Comparison of ENCODE assay signal across 8 cellular contexts in the genomic region with DNA sequence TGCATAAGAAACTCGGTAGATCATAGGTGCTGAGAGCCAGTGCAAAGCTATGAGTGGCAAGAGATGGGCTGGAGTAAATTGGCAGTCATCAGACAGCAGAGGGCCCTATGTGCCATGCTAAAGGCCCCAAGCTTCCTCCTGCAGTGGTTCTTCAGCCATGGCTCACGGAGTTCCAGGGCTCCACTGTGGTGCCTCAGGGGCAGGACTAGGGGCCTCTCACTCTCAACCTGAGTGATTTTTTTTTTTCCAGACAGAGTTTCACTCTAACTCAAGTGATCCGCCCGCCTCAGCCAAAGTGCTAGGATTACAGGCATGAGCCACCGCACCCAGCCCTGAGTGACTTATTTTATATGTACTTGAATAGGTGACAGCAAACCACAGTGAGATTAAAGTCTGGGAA. TPM values are rescaled to one million over a fixed set of nuclear protein-coding genes. Genes with fewer than 3 reads are reported as not detected.
DNase-seq lines count a peak whose midpoint lies in the region; ATAC-seq, FAIRE-seq and TF ChIP-seq lines count a peak whose summit lies in the region.

No MANE protein-coding gene starts in this region.

- TF ChIP-seq CTCF in HFFc6 (IDR thresholded peaks at IDR 0.05) = no peak
- peak; percentile 9 for TF ChIP-seq CTCF in kidney epithelial cell (IDR thresholded peaks at IDR 0.05; ENCODE audit: insufficient read depth, low read length, poor library complexity, severe bottlenecking)
- no peak for TF ChIP-seq CTCF in sigmoid colon (IDR thresholded peaks at IDR 0.05)

- TF ChIP-seq POLR2A in sigmoid colon (IDR thresholded peaks at IDR 0.05) (no peak), H54 (IDR thresholded peaks at IDR 0.05; ENCODE audit: low read depth, low read length) (no peak)

- no peaks in the 10 kb centered on the region for H3K36me3 Mint-ChIP-seq in HFFc6 (ENCODE audit: low read depth)

- no peak for ATAC-seq in HG02678 (IDR thresholded peaks at IDR 0.05; ENCODE audit: unreplicated experiment)

- peaks cover 8% of the 10 kb centered on the region; the same call in 1 of the 2 replicates for H3K4me1 Mint-ChIP-seq in HFFc6 (ENCODE audit: low read depth)

- H3K27ac ChIP-seq in sigmoid colon = no peak overlapping the region

- no peaks in the 10 kb centered on the region for H3K4me1 ChIP-seq in sigmoid colon

- no peak for FAIRE-seq in H54 (lab: Jason Lieb, UNC)

- no peaks in the 10 kb centered on the region for H3K36me3 ChIP-seq in kidney epithelial cell (ENCODE audit: control insufficient read depth, insufficient read depth, low read length)
- no peaks in the 10 kb centered on the region for H3K36me3 ChIP-seq in sigmoid colon

- no peaks in the 10 kb centered on the region for H3K9me3 ChIP-seq in sigmoid colon

- 70 to 82% methylated on average over 5 of the region's 5 CpGs for WGBS in sigmoid colon, 2 donors

- peak overlapping the region; percentile 15; the same call in 1 of the 2 replicates for H3K4me3 Mint-ChIP-seq in HFFc6

- peaks cover 11% of the 10 kb centered on the region for H3K27me3 Mint-ChIP-seq in HFFc6 (ENCODE audit: insufficient read depth)

- DNase-seq in DMS53 treated with DMSO at 0.1 percent for 48 hours (lab: John Stamatoyannopoulos, UW; ENCODE audit: unreplicated experiment) = peak; percentile 21
- DNase-seq in HFFc6 = no peak
- DNase-seq in UCSD-AML1 (lab: John Stamatoyannopoulos, UW; ENCODE audit: unreplicated experiment) = peak; percentile 32
- no peak for DNase-seq in kidney epithelial cell (ENCODE audit: low read depth)
- DNase-seq in sigmoid colon = no peak
- DNase-seq in stimulated activated CD4-positive, alpha-beta T cell treated with anti-CD3 and anti-CD28 coated beads, Interleukin-12 subunit alpha, Interleukin-12 subunit beta, amount 100 ng/mL, for 4 hours = no peak
- no peak for DNase-seq in H54 (ENCODE audit: insufficient read length, low spot score)

- H3K27me3 ChIP-seq in kidney epithelial cell (ENCODE audit: control insufficient read depth, insufficient read depth, low read length) = no peaks in the 10 kb centered on the region
- H3K27me3 ChIP-seq in sigmoid colon = peaks cover 0 to 4% (median 0%) of the 10 kb centered on the region in 3 donors

- TF ChIP-seq EP300 in sigmoid colon (IDR thresholded peaks at IDR 0.05) = no peak

- no peaks in the 10 kb centered on the region for H3K9me3 Mint-ChIP-seq in HFFc6

- intact Hi-C loops in sigmoid colon (cut with DNase I) = loop anchor here (5.0 kb wide), 2 partner anchors 170 to 250 kb away; no protein-coding TSS in a partner anchor

- H3K4me3 ChIP-seq in kidney epithelial cell (ENCODE audit: low read depth, low read length) (no peak overlapping the region), sigmoid colon (no peak overlapping the region)

- H3K27ac Mint-ChIP-seq in HFFc6 = no peak overlapping the region

RNA-seq across cellular contexts. Expression of gene GJA8, which starts 10.4 kb away (rescaled TPM):
- total RNA-seq in HFFc6 (2021; fragmentation: NEBNext Ultra II Directional; extraction: Animal tissue kit (Norgen Biotek cat#: 25700)) = not detected
- total RNA-seq in kidney epithelial cell (not detected in 2 replicates), sigmoid colon (not detected)
- not detected for polyA plus RNA-seq in sigmoid colon

RNA-seq across cellular contexts. Expression of gene GPR89B, which starts 36.0 kb away (rescaled TPM):
- 10 to 100 TPM; 10.9 to 14.7 (median 12.3) TPM for total RNA-seq in HFFc6 (2021; fragmentation: NEBNext Ultra II Directional; extraction: Animal tissue kit (Norgen Biotek cat#: 25700))
- total RNA-seq in kidney epithelial cell (14.4 and 14.7 TPM in 2 replicates), sigmoid colon (10 to 100 TPM in 3 of 4 donors, 1 to 10 TPM in 1; 7.5 to 26.3 (median 14.8) TPM)
- 1 to 10 TPM in 2 of 3 donors, under 1 TPM in 1; 0.60 to 9.9 (median 1.8) TPM for polyA plus RNA-seq in sigmoid colon

Comparison
In these comparisons a context has a peak if more than half of its experiments do, and no peak if none do; other contexts are left out.
1. DNase-seq: peak in DMS53 treated with DMSO at 0.1 percent for 48 hours (single experiment) and UCSD-AML1 (single experiment); none in HFFc6 (single experiment), kidney epithelial cell (single experiment), sigmoid colon (single experiment), stimulated activated CD4-positive, alpha-beta T cell treated with anti-CD3 and anti-CD28 coated beads, Interleukin-12 subunit alpha, Interleukin-12 subunit beta, amount 100 ng/mL, for 4 hours (single experiment) and H54 (single experiment).